ENCODE assay signal across 24 cellular contexts in the genomic region with DNA sequence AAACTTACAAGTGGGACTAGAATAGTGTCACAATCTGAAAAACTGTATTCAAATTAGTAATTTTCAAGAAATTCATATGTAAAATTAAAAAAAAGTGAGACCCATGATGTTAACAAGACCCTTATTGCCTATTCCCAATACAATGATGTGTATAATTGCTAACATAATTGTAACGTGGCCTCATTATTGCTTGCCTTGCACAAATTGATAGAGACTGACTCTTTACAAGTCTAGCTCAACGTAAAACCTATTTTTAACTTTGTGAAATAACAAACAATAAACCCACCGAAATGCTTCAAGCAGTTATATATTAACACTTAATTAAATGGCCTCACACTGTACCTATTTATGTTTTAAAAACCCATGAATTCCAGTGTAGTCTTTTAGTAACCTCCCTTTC.
A peak's percentile ranks its signal among the peaks of the same experiment; 100 is the strongest.
DNase-seq lines count a peak whose midpoint lies in the region; ATAC-seq, FAIRE-seq and TF ChIP-seq lines count a peak whose summit lies in the region.
"Had no signal": no experiment of that assay in that cellular context is flagged by ENCODE, and none has a peak within 500 bp of the region (broad histone marks: within the 10 kb centered on the region; RNA-seq: fewer than 3 reads in every experiment).

No MANE protein-coding gene starts in this region.

- no peaks in the 10 kb centered on the region for H3K36me3 Mint-ChIP-seq in astrocyte (ENCODE audit: low read depth, unreplicated experiment)
- H3K36me3 Mint-ChIP-seq in osteocyte (ENCODE audit: unreplicated experiment) = no peaks in the 10 kb centered on the region
- H3K36me3 Mint-ChIP-seq: CD14-positive monocyte; CD4-positive, alpha-beta memory T cell; CD4-positive, CD25-positive, alpha-beta regulatory T cell; CD8-positive, alpha-beta memory T cell had no signal

- H3K9me3 Mint-ChIP-seq in astrocyte (ENCODE audit: unreplicated experiment) (no peaks in the 10 kb centered on the region), osteocyte (ENCODE audit: unreplicated experiment) (peaks cover 19% of the 10 kb centered on the region)

- ATAC-seq in HepG2 (no peak), right lobe of liver (no peak)
- ATAC-seq: GM12878 had no signal

- no peak for TF ChIP-seq CTCF in HepG2 (CRISPR knock-in tag; IDR thresholded peaks at IDR 0.05)
- TF ChIP-seq CTCF in right lobe of liver (IDR thresholded peaks at IDR 0.05) = no peak
- TF ChIP-seq CTCF in astrocyte (IDR thresholded peaks at IDR 0.05; ENCODE audit: insufficient read depth, low read depth, low read length) = no peak
- no peak for TF ChIP-seq CTCF in osteocyte (IDR thresholded peaks at IDR 0.05)
- no peak for TF ChIP-seq CTCF in uterus (IDR thresholded peaks at IDR 0.05)

- H3K9me3 ChIP-seq in HepG2 (ENCODE audit: low read length) = no peaks in the 10 kb centered on the region
- H3K9me3 ChIP-seq in right lobe of liver = no peaks in the 10 kb centered on the region
- H3K9me3 ChIP-seq in astrocyte (ENCODE audit: insufficient read depth, low read depth, low read length) = no peaks in the 10 kb centered on the region
- H3K9me3 ChIP-seq in uterus = no peaks in the 10 kb centered on the region
- H3K9me3 ChIP-seq: BE2C, BLaER1 had no signal

- whole genome bisulfite sequencing in HepG2 (ENCODE audit: low lambda C conversion rate) = 0% methylated on average over 3 of the region's 3 CpGs
- 25% methylated on average over 3 of the region's 3 CpGs for WGBS in right lobe of liver (ENCODE audit: insufficient coverage, low coverage, low lambda C conversion rate, missing lambda C conversion rate)

- no peak for TF ChIP-seq EP300 in HepG2 (IDR thresholded peaks at IDR 0.05; ENCODE audit: low read depth in 2 of 2, low read length in 2 of 2)
- no peak for TF ChIP-seq EP300 in HepG2 (CRISPR knock-in tag; IDR thresholded peaks at IDR 0.05; ENCODE audit: borderline replicate concordance)

- TF ChIP-seq POLR2A in HepG2 (IDR thresholded peaks at IDR 0.05; ENCODE audit: insufficient read depth in 1 of 2, low read depth in 2 of 2, low read length in 2 of 2) = no peak
- TF ChIP-seq POLR2A in right lobe of liver (IDR thresholded peaks at IDR 0.05) = no peak
- TF ChIP-seq POLR2A in uterus (IDR thresholded peaks at IDR 0.05) = no peak

- H3K4me1 Mint-ChIP-seq in astrocyte (ENCODE audit: low read depth, unreplicated experiment) (no peaks in the 10 kb centered on the region), osteocyte (ENCODE audit: unreplicated experiment) (no peaks in the 10 kb centered on the region)
- H3K4me1 Mint-ChIP-seq: CD14-positive monocyte; CD4-positive, alpha-beta memory T cell; CD4-positive, CD25-positive, alpha-beta regulatory T cell; CD8-positive, alpha-beta memory T cell had no signal

- H3K27ac ChIP-seq in HepG2 (ENCODE audit: extremely low read length, insufficient read depth, low read length) (no peak overlapping the region), right lobe of liver (no peak overlapping the region), astrocyte (ENCODE audit: low read depth, low read length) (no peak overlapping the region), uterus (no peak overlapping the region)
- H3K27ac ChIP-seq: 22Rv1, BLaER1 had no signal

- no peak for DNase-seq in HepG2 (ENCODE audit: low spot score)
- no peak for DNase-seq in right lobe of liver
- no peak for DNase-seq in astrocyte (ENCODE audit: low read depth)
- DNase-seq in osteocyte (ENCODE audit: extremely low spot score, unreplicated experiment) = no peak
- no peak for DNase-seq in uterus
- DNase-seq: ACHN; BE2C; C1 segment of cervical spinal cord; CD4-positive, alpha-beta memory T cell; CD4-positive, CD25-positive, alpha-beta regulatory T cell; CD8-positive, alpha-beta memory T cell; COR-L47; DMS 273 treated with DMSO at 0.1 percent for 48 hours; DMS153; DMS79; DND-41; EL; GDM1 had no signal

- no peaks in the 10 kb centered on the region for H3K36me3 ChIP-seq in HepG2 (replicated peaks in 1 of 2; ENCODE audit: control insufficient read depth in 1 of 2, insufficient read depth in 2 of 2, low read length in 2 of 2)
- H3K36me3 ChIP-seq in right lobe of liver = no peaks in the 10 kb centered on the region
- H3K36me3 ChIP-seq in astrocyte (ENCODE audit: insufficient read depth, low read length) = no peaks in the 10 kb centered on the region
- H3K36me3 ChIP-seq in uterus = peaks cover 0 to 4% of the 10 kb centered on the region in 2 donors
- H3K36me3 ChIP-seq: BE2C, BLaER1 had no signal

- H4K20me1 ChIP-seq in HepG2 (ENCODE audit: insufficient read depth, low read length) (no peaks in the 10 kb centered on the region), astrocyte (ENCODE audit: insufficient read depth, low read length) (no peaks in the 10 kb centered on the region)
- H4K20me1 ChIP-seq: BLaER1 had no signal

- no peak overlapping the region for H3K4me3 ChIP-seq in HepG2 (replicated peaks in 1 of 3; ENCODE audit: insufficient read depth in 1 of 3, low read depth in 2 of 3, low read length in 3 of 3)
- no peak overlapping the region for H3K4me3 ChIP-seq in right lobe of liver
- H3K4me3 ChIP-seq in astrocyte (ENCODE audit: insufficient read depth, low read depth, low read length) = no peak overlapping the region
- no peak overlapping the region for H3K4me3 ChIP-seq in uterus
- H3K4me3 ChIP-seq: BLaER1, GM12878 had no signal

- FAIRE-seq in HepG2 (lab: Jason Lieb, UNC) (no peak), astrocyte (lab: Jason Lieb, UNC) (peak; percentile 54)
- FAIRE-seq: GM12878, GM12892, GM18507 had no signal

- H3K4me3 Mint-ChIP-seq in astrocyte (ENCODE audit: unreplicated experiment) (no peak overlapping the region), osteocyte (ENCODE audit: unreplicated experiment) (no peak overlapping the region)
- H3K4me3 Mint-ChIP-seq: CD14-positive monocyte; CD4-positive, alpha-beta memory T cell; CD4-positive, CD25-positive, alpha-beta regulatory T cell; CD8-positive, alpha-beta memory T cell had no signal

- no peak overlapping the region for H3K9ac ChIP-seq in HepG2 (ENCODE audit: insufficient read depth, low read depth, low read length)
- no peak overlapping the region for H3K9ac ChIP-seq in astrocyte (ENCODE audit: low read length)
- H3K9ac ChIP-seq: BLaER1 had no signal

- H3K27me3 ChIP-seq in HepG2 (ENCODE audit: control insufficient read depth in 1 of 2, insufficient read depth in 2 of 2, low read length in 2 of 2) (no peaks in the 10 kb centered on the region), right lobe of liver (peaks cover 0 to 3% of the 10 kb centered on the region in 2 donors), astrocyte (ENCODE audit: insufficient read depth, low read length) (no peaks in the 10 kb centered on the region), uterus (peaks cover 0 to 4% of the 10 kb centered on the region in 2 donors)
- H3K27me3 ChIP-seq: BE2C had no signal

- H3K4me1 ChIP-seq in HepG2 (ENCODE audit: insufficient read depth, low read length) (no peaks in the 10 kb centered on the region), right lobe of liver (no peaks in the 10 kb centered on the region), astrocyte (ENCODE audit: insufficient read depth, low read length) (no peaks in the 10 kb centered on the region), uterus (no peaks in the 10 kb centered on the region)
- H3K4me1 ChIP-seq: BE2C, BLaER1 had no signal

- no TSS peak for BruUV-seq in HepG2 (replicated peaks; lab: Mats Ljungman, UMichigan)

- H3K79me2 ChIP-seq in HepG2 (ENCODE audit: insufficient read depth, low read length) (no peaks in the 10 kb centered on the region), astrocyte (ENCODE audit: insufficient read depth, low read length) (no peaks in the 10 kb centered on the region)

- H3K4me2 ChIP-seq in HepG2 (ENCODE audit: low read depth, low read length) = no peak overlapping the region
- H3K4me2 ChIP-seq in astrocyte (ENCODE audit: low read length) = no peak overlapping the region
- H3K4me2 ChIP-seq: BLaER1 had no signal

- CTCF ChIA-PET in HepG2 (lab: Yijun Ruan, JAX; ENCODE audit: low intra/inter-chr PET ratio, low total read pairs) = no interaction called here

- POLR2A ChIA-PET in HepG2 (lab: Yijun Ruan, JAX) = no interaction called here

- H2AFZ ChIP-seq in HepG2 (ENCODE audit: low read length) = no peak overlapping the region
- no peak overlapping the region for H2AFZ ChIP-seq in astrocyte (ENCODE audit: low read depth, low read length)

- intact Hi-C loops in HepG2 (cut with micrococcal nuclease; ENCODE audit: unreplicated experiment) = no loop called here
- intact Hi-C loops in right lobe of liver (cut with DNase I) = no loop called here
- intact Hi-C loops in uterus (cut with DNase I; ENCODE audit: low total_unique reads) = no loop called here

- in situ Hi-C loops in HepG2 (cut with HindIII; ENCODE audit: extremely low pct_ligation_motif_present, low pct_unique_long_range_greater_than_20kb) = no loop called here

- H3K27me3 Mint-ChIP-seq in astrocyte (ENCODE audit: low read depth, unreplicated experiment) = no peaks in the 10 kb centered on the region
- H3K27me3 Mint-ChIP-seq in osteocyte (ENCODE audit: unreplicated experiment) = no peaks in the 10 kb centered on the region
- H3K27me3 Mint-ChIP-seq: CD4-positive, alpha-beta memory T cell; CD4-positive, CD25-positive, alpha-beta regulatory T cell had no signal

- H3K27ac Mint-ChIP-seq in astrocyte (ENCODE audit: unreplicated experiment) (no peak overlapping the region), osteocyte (ENCODE audit: unreplicated experiment) (no peak overlapping the region)
- H3K27ac Mint-ChIP-seq: CD14-positive monocyte; CD4-positive, alpha-beta memory T cell; CD4-positive, CD25-positive, alpha-beta regulatory T cell; CD8-positive, alpha-beta memory T cell had no signal

- TF ChIP-seq RAD21 in HepG2 (CRISPR knock-in tag; IDR thresholded peaks at IDR 0.05) = no peak

TF ChIP-seq in HepG2, 621 proteins besides CTCF, POLR2A, EP300 and RAD21:
- TF ChIP-seq MAFF (IDR thresholded peaks at IDR 0.05; ENCODE audit: low read depth, low read length) (peak; percentile 66), MAFK (conservative IDR thresholded peaks at IDR 0.05 in 1 of 2, IDR thresholded peaks at IDR 0.05 in 1 of 2; ENCODE audit: low read length in 2 of 2) (peak; percentile 38 to 71), GZF1 (CRISPR knock-in tag; IDR thresholded peaks at IDR 0.05) (no peak), ZNF335 (CRISPR knock-in tag; IDR thresholded peaks at IDR 0.05) (no peak)
